ENCODE assay signal across 8 cellular contexts in genomic region chr2:234950730-234951385, GRCh38. TPM values are rescaled to one million over a fixed set of nuclear protein-coding genes. Genes with fewer than 3 reads are reported as not detected.
DNase-seq lines count a peak whose midpoint lies in the region; ATAC-seq and TF ChIP-seq lines count a peak whose summit lies in the region.

No MANE protein-coding gene starts in this region.

- H2BK12ac ChIP-seq in H9 (ENCODE audit: insufficient read length, low read depth, low read length) = no peak overlapping the region

- H2BK120ac ChIP-seq in H9 (ENCODE audit: low read depth, low read length, poor library complexity, severe bottlenecking) = no peak overlapping the region

- H3K9me3 ChIP-seq in H9 (ENCODE audit: control insufficient read depth, low read depth, low read length) = no peaks in the 10 kb centered on the region
- H3K9me3 ChIP-seq in sigmoid colon = no peaks in the 10 kb centered on the region

- DNase-seq in H9 = no peak
- DNase-seq in amniotic epithelial cell (ENCODE audit: low read depth) = peak; percentile 61
- DNase-seq in sigmoid colon = peak; percentile 63
- DNase-seq in stimulated activated naive CD4-positive, alpha-beta T cell (lab: John Stamatoyannopoulos, UW) = no peak
- DNase-seq in activated CD8-positive, alpha-beta memory T cell treated with anti-CD3 and anti-CD28 coated beads, Interleukin-2, amount 50 U/mL, for 48 hours = no peak

- H3K18ac ChIP-seq in H9 (ENCODE audit: insufficient read length, low read depth, low read length) = no peak overlapping the region

- H3K4ac ChIP-seq in H9 (ENCODE audit: low read depth, low read length) = no peak overlapping the region

- H3K27ac ChIP-seq in H9 (ENCODE audit: insufficient read length, low read depth, low read length) = no peak overlapping the region
- peak overlapping the region; percentile 81 to 95 (median 88) for H3K27ac ChIP-seq in sigmoid colon

- peak overlapping the region; percentile 28 for H3K4me3 ChIP-seq in iPS-11a (ENCODE audit: low read depth, low read length)
- H3K4me3 ChIP-seq in sigmoid colon = peak overlapping the region; percentile 52 to 97 (median 83)

- H3K23me2 ChIP-seq in H9 (ENCODE audit: insufficient read length, low read depth, low read length, poor library complexity, severe bottlenecking) = peaks cover 32% of the 10 kb centered on the region

- WGBS in H9 (ENCODE audit: extremely low coverage, insufficient read length, low lambda C conversion rate) = no CpG with 5 or more reads among the region's 35 CpGs
- WGBS in sigmoid colon, 2 donors = 9 to 22% methylated on average over 35 of the region's 35 CpGs

- H2AFZ ChIP-seq in H9 (ENCODE audit: low read length) = no peak overlapping the region

- no peak overlapping the region for H3K56ac ChIP-seq in H9 (ENCODE audit: insufficient read length, low read depth, low read length)

- H4K91ac ChIP-seq in H9 (ENCODE audit: insufficient read length, low read depth, low read length) = no peak overlapping the region

- no peaks in the 10 kb centered on the region for H3K79me1 ChIP-seq in H9 (ENCODE audit: insufficient read depth, low read depth, low read length, poor library complexity, severe bottlenecking)

- H3K36me3 Mint-ChIP-seq in H9 (ENCODE audit: insufficient read depth in 1 of 3, low read depth in 3 of 3) = peaks cover 0 to 12% (median 5%) of the 10 kb centered on the region in 3 experiments; a peak in 4 of 7 replicates

- 0 out of 7 replicates have a peak overlapping the region, but pooled peaks of 2 of the 3 experiments have one; percentile 55 to 86 for H3K27ac Mint-ChIP-seq in H9

- no peak overlapping the region for H2BK15ac ChIP-seq in H9 (ENCODE audit: low read depth, low read length)

- peak overlapping the region; percentile 28 for H3K9ac ChIP-seq in H9 (ENCODE audit: extremely low read depth, insufficient read length, low read length)

- intact Hi-C loops in sigmoid colon (cut with DNase I) = loop anchor here (2.0 to 5.0 kb wide), 2 partner anchors 100 to 541 kb away; partner anchors contain the start of gene AGAP1

- H3K23ac ChIP-seq in H9 (ENCODE audit: insufficient read length, low read depth, low read length) = no peak overlapping the region

- peaks cover 39 to 41% of the 10 kb centered on the region in 2 experiments for H3K4me1 Mint-ChIP-seq in H9

- H3K4me2 ChIP-seq in H9 (ENCODE audit: insufficient read depth, insufficient read length, low read length) = peak overlapping the region; percentile 87

- H3K27me3 ChIP-seq in H9 (ENCODE audit: insufficient read depth, low read length) (no peaks in the 10 kb centered on the region; the same call in 1 of the 2 replicates), sigmoid colon (no peaks in the 10 kb centered on the region)

- H4K5ac ChIP-seq in H9 (ENCODE audit: insufficient read length, low read depth, low read length) = no peak overlapping the region

- no peaks in the 10 kb centered on the region for H4K20me1 ChIP-seq in H9 (ENCODE audit: control insufficient read depth, insufficient read depth, insufficient read length)

- no peak overlapping the region for H2BK20ac ChIP-seq in H9 (ENCODE audit: low read depth, low read length, poor library complexity, severe bottlenecking)

- ATAC-seq in HG02970 (IDR thresholded peaks at IDR 0.05; ENCODE audit: low FRiP score, unreplicated experiment) (no peak), HG02763 (IDR thresholded peaks at IDR 0.05; ENCODE audit: unreplicated experiment) (no peak)

- peaks cover 28% of the 10 kb centered on the region for H3K27me3 Mint-ChIP-seq in H9 (ENCODE audit: low read depth)

- no peak overlapping the region for H3T11ph ChIP-seq in H9 (ENCODE audit: low read length)

- no peaks in the 10 kb centered on the region; a peak in 1 of 5 replicates for H3K9me3 Mint-ChIP-seq in H9

- peak overlapping the region; percentile 77 to 87 for H3K4me3 Mint-ChIP-seq in H9

- no peak overlapping the region for H4K8ac ChIP-seq in H9 (replicated peaks; ENCODE audit: insufficient read length, low read depth, low read length)

- no peak for TF ChIP-seq EP300 in sigmoid colon (IDR thresholded peaks at IDR 0.05)

- H3K14ac ChIP-seq in H9 (ENCODE audit: insufficient read depth, low read length) = no peak overlapping the region

- H2AK5ac ChIP-seq in H9 (ENCODE audit: insufficient read length, low read length) = no peak overlapping the region

- TF ChIP-seq POLR2A in sigmoid colon (IDR thresholded peaks at IDR 0.05) = no peak

- no peak overlapping the region for H2BK5ac ChIP-seq in H9 (ENCODE audit: insufficient read length, low read length)

- H3K36me3 ChIP-seq in sigmoid colon = no peaks in the 10 kb centered on the region

- no peak; the same call in 2 of the 3 replicates for TF ChIP-seq CTCF in H9 (conservative IDR thresholded peaks at IDR 0.05)
- TF ChIP-seq CTCF in sigmoid colon (IDR thresholded peaks at IDR 0.05) = no peak

- H3K4me1 ChIP-seq in H9 (ENCODE audit: insufficient read depth, low read length) = peaks cover 10% of the 10 kb centered on the region
- peaks cover 0 to 51% (median 44%) of the 10 kb centered on the region in 4 donors for H3K4me1 ChIP-seq in sigmoid colon

- peaks cover 8% of the 10 kb centered on the region; the same call in 1 of the 2 replicates for H3K79me2 ChIP-seq in H9 (ENCODE audit: insufficient read depth, low read length)

RNA-seq across cellular contexts. Expression of gene SH3BP4, which starts 1.0 kb away (rescaled TPM):
- total RNA-seq in H9 (2021) (88.5 and 93.8 TPM in 2 replicates), sigmoid colon (10 to 100 TPM; 11.4 to 22.8 (median 19.1) TPM)
- polyA plus RNA-seq in sigmoid colon = 10 to 100 TPM in 1 of 3 donors, 1 to 10 TPM in 2; 4.8 to 14.0 (median 7.2) TPM

Comparison
In these comparisons a context has a peak if more than half of its experiments do, and no peak if none do; other contexts are left out.
1. DNase-seq: peak in amniotic epithelial cell (single experiment) and sigmoid colon (single experiment); none in H9 (single experiment), stimulated activated naive CD4-positive, alpha-beta T cell (0 of 6) and activated CD8-positive, alpha-beta memory T cell treated with anti-CD3 and anti-CD28 coated beads, Interleukin-2, amount 50 U/mL, for 48 hours (single experiment).